ENCODE assay signal across 8 cellular contexts in genomic region chr14:72926292-72927028, GRCh38. TPM values are rescaled to one million over a fixed set of nuclear protein-coding genes. Genes with fewer than 3 reads are reported as not detected.
DNase-seq lines count a peak whose midpoint lies in the region; ATAC-seq and TF ChIP-seq lines count a peak whose summit lies in the region.

DCAF4 (plus strand) TSS chr14:72926464; CDS start chr14:72937979, 11,515 bp downstream.

- peaks cover 11% of the 10 kb centered on the region for H3K4me1 Mint-ChIP-seq in activated CD4-positive, alpha-beta T cell treated with anti-CD3 and anti-CD28 coated beads for 36 hours

- POLR2A ChIA-PET in BJ (lab: Charles Lee) = no interaction called here
- POLR2A ChIA-PET in activated CD4-positive, alpha-beta T cell treated with anti-CD3 and anti-CD28 coated beads for 36 hours (lab: Charles Lee) = interaction anchor here (1.5 kb wide), 1 partner anchor 132 kb away, joined by 8 read pairs; the partner anchor contains the start of gene RBM25

- ATAC-seq in GM19324 (IDR thresholded peaks at IDR 0.05; ENCODE audit: low FRiP score, unreplicated experiment) = peak; percentile 95
- peak; percentile 96 for ATAC-seq in HG03460 (IDR thresholded peaks at IDR 0.05; ENCODE audit: unreplicated experiment)
- peak; percentile 99 for ATAC-seq in activated CD4-positive, alpha-beta T cell treated with anti-CD3 and anti-CD28 coated beads for 36 hours

- no peaks in the 10 kb centered on the region for H3K27me3 Mint-ChIP-seq in activated CD4-positive, alpha-beta T cell treated with anti-CD3 and anti-CD28 coated beads for 36 hours

- peak within 1 kb of the TSS; percentile 10 for H3K27ac ChIP-seq in cingulate gyrus (ENCODE audit: low read depth, low read length)

- CTCF ChIA-PET in BJ (lab: Yijun Ruan, JAX) = interaction anchor here (0.8 to 4.0 kb wide), 3 partner anchors 17 to 412 kb away, joined by 3 to 21 read pairs (median 3); no protein-coding TSS in a partner anchor
- CTCF ChIA-PET in activated CD4-positive, alpha-beta T cell treated with anti-CD3 and anti-CD28 coated beads for 36 hours (lab: Charles Lee) = interaction anchor here (0.6 to 1.4 kb wide), 2 partner anchors 13 to 23 kb away, joined by 3 to 4 read pairs; no protein-coding TSS in a partner anchor

- H3K36me3 ChIP-seq in BJ (ENCODE audit: control insufficient read depth, insufficient read depth, low read length) (no peaks in the 10 kb centered on the region), kidney epithelial cell (ENCODE audit: control insufficient read depth, insufficient read depth, low read length) (no peaks in the 10 kb centered on the region)

- peak within 1 kb of the TSS; percentile 89 for H3K4me3 Mint-ChIP-seq in activated CD4-positive, alpha-beta T cell treated with anti-CD3 and anti-CD28 coated beads for 36 hours

- TF ChIP-seq CTCF in BJ (IDR thresholded peaks at IDR 0.05; ENCODE audit: insufficient read depth, low read depth, low read length) (no peak), kidney epithelial cell (IDR thresholded peaks at IDR 0.05; ENCODE audit: insufficient read depth, low read length, poor library complexity, severe bottlenecking) (no peak)

- DNase-seq in BJ (ENCODE audit: low read depth) = peak; percentile 94
- DNase-seq in NCI-H524 treated with DMSO at 0.1 percent for 48 hours (lab: John Stamatoyannopoulos, UW) = peak; percentile 78
- DNase-seq in activated CD4-positive, alpha-beta T cell treated with anti-CD3 and anti-CD28 coated beads for 36 hours = peak; percentile 96
- peak; percentile 96 for DNase-seq in kidney epithelial cell (ENCODE audit: low read depth)
- DNase-seq in stimulated activated CD4-positive, alpha-beta T cell treated with anti-CD3 and anti-CD28 coated beads, Interleukin-1b, Interleukin-23, amount 100 ng/mL, for 24 hours (ENCODE audit: low read depth in 4 of 4, low spot score in 1 of 4) = peak; percentile 75 to 92 (median 82)

- H3K27me3 ChIP-seq in BJ (ENCODE audit: control insufficient read depth, insufficient read depth, low read length) = no peaks in the 10 kb centered on the region
- no peaks in the 10 kb centered on the region for H3K27me3 ChIP-seq in kidney epithelial cell (ENCODE audit: control insufficient read depth, insufficient read depth, low read length)

- H3K4me3 ChIP-seq in BJ (ENCODE audit: low read depth, low read length) = peak within 1 kb of the TSS; percentile 99
- peak within 1 kb of the TSS; percentile 76 for H3K4me3 ChIP-seq in kidney epithelial cell (ENCODE audit: low read depth, low read length)

- peaks cover 1% of the 10 kb centered on the region for H3K36me3 Mint-ChIP-seq in activated CD4-positive, alpha-beta T cell treated with anti-CD3 and anti-CD28 coated beads for 36 hours (ENCODE audit: low read depth)

- intact Hi-C loops in activated CD4-positive, alpha-beta T cell treated with anti-CD3 and anti-CD28 coated beads for 36 hours (cut with DNase I, micrococcal nuclease) = loop anchor here (1.0 to 5.0 kb wide), 8 partner anchors 32 to 1594 kb away; partner anchors contain the start of genes DPF3 (in 2 of the 2), NUMB (in 1 of the 2), PSEN1 (in 1 of the 2) and RBM25 (in 1 of the 2)

- no peaks in the 10 kb centered on the region for H3K9me3 Mint-ChIP-seq in activated CD4-positive, alpha-beta T cell treated with anti-CD3 and anti-CD28 coated beads for 36 hours (ENCODE audit: low read depth)

- peak within 1 kb of the TSS; percentile 87 for H3K27ac Mint-ChIP-seq in activated CD4-positive, alpha-beta T cell treated with anti-CD3 and anti-CD28 coated beads for 36 hours

RNA-seq across cellular contexts. Expression of gene DCAF4, which starts in this region (rescaled TPM):
- polyA plus RNA-seq in BJ (2011; rRNA removed) = 22.9 and 29.2 TPM in 2 replicates
- polyA minus RNA-seq in BJ (2011; rRNA and poly(A)+ RNA removed) = 17.5 and 28.6 TPM in 2 replicates
- 10 to 100 TPM; 16.0 to 21.7 TPM for total RNA-seq in activated CD4-positive, alpha-beta T cell treated with anti-CD3 and anti-CD28 coated beads for 36 hours
- 23.1 and 45.8 TPM in 2 replicates for total RNA-seq in kidney epithelial cell

Comparison
In these comparisons a context has a peak if more than half of its experiments do, and no peak if none do; other contexts are left out.
1. Peak in every context shown above with its lines: DNase-seq, ATAC-seq, H3K4me3 ChIP-seq and H3K27ac ChIP-seq.